Comparison of ENCODE assay signal across 24 cellular contexts in genomic region chr17:70426752-70427151, GRCh38.
"Had no signal": no experiment of that assay in that cellular context is flagged by ENCODE, and none has a peak within 500 bp of the region (broad histone marks: within the 10 kb centered on the region; RNA-seq: fewer than 3 reads in every experiment).

No MANE protein-coding gene starts in this region.

- H3K4me2 ChIP-seq: hepatocyte had no signal

- H3K79me2 ChIP-seq: hepatocyte had no signal

- H3K4me1 Mint-ChIP-seq: endodermal cell, immature natural killer cell had no signal

- H3K9me3 ChIP-seq: esophagus squamous epithelium, gastrocnemius medialis, left lung, lower lobe of right lung had no signal

- H3K27me3 Mint-ChIP-seq: effector memory CD8-positive, alpha-beta T cell had no signal

- H3K9me3 Mint-ChIP-seq: dendritic cell treated with granulocyte-macrophage colony-stimulating factor and Interleukin-4, amounts not matched to agents 40 ng/mL and 50 ng/mL, for 4 days; endodermal cell had no signal

- H3K27ac Mint-ChIP-seq: dendritic cell treated with granulocyte-macrophage colony-stimulating factor and Interleukin-4, amounts not matched to agents 40 ng/mL and 50 ng/mL, for 4 days; effector memory CD8-positive, alpha-beta T cell; endodermal cell; immature natural killer cell had no signal

- DNase-seq: effector CD8-positive, alpha-beta T cell; effector memory CD8-positive, alpha-beta T cell; endodermal cell; erythroblast; esophagus squamous epithelium; foreskin fibroblast; foreskin melanocyte; gastrocnemius medialis; heart left ventricle; hypothalamus; immature natural killer cell; islet precursor cell; kidney; left cardiac atrium; left lung; left ventricle myocardium superior; lower lobe of right lung; mesenchymal stem cell; midbrain had no signal

- H3K27ac ChIP-seq: coronary artery, epithelial cell of prostate, esophagus squamous epithelium, gastrocnemius medialis, heart left ventricle, hepatocyte, left lung, lower lobe of right lung had no signal

- H2AFZ ChIP-seq: hepatocyte had no signal

- H3K4me3 ChIP-seq: coronary artery, esophagus squamous epithelium, gastrocnemius medialis, heart left ventricle, hepatocyte, left lung, lower lobe of right lung had no signal

- H3K4me3 Mint-ChIP-seq: dendritic cell treated with granulocyte-macrophage colony-stimulating factor and Interleukin-4, amounts not matched to agents 40 ng/mL and 50 ng/mL, for 4 days; effector memory CD8-positive, alpha-beta T cell; endodermal cell; immature natural killer cell had no signal

- H3K4me1 ChIP-seq: esophagus squamous epithelium, left lung, lower lobe of right lung had no signal

- ATAC-seq: effector memory CD8-positive, alpha-beta T cell; esophagus mucosa; gastrocnemius medialis; heart left ventricle; left cardiac atrium; left lung; left ventricle myocardium superior; lower lobe of right lung had no signal

- H3K36me3 Mint-ChIP-seq: immature natural killer cell had no signal

- H3K27me3 ChIP-seq: esophagus squamous epithelium, gastrocnemius medialis, heart left ventricle, hepatocyte, left lung had no signal

- H3K36me3 ChIP-seq: esophagus squamous epithelium, gastrocnemius medialis, heart left ventricle, left lung, lower lobe of right lung had no signal
